ENCODE assay signal across 21 cellular contexts in the genomic region with DNA sequence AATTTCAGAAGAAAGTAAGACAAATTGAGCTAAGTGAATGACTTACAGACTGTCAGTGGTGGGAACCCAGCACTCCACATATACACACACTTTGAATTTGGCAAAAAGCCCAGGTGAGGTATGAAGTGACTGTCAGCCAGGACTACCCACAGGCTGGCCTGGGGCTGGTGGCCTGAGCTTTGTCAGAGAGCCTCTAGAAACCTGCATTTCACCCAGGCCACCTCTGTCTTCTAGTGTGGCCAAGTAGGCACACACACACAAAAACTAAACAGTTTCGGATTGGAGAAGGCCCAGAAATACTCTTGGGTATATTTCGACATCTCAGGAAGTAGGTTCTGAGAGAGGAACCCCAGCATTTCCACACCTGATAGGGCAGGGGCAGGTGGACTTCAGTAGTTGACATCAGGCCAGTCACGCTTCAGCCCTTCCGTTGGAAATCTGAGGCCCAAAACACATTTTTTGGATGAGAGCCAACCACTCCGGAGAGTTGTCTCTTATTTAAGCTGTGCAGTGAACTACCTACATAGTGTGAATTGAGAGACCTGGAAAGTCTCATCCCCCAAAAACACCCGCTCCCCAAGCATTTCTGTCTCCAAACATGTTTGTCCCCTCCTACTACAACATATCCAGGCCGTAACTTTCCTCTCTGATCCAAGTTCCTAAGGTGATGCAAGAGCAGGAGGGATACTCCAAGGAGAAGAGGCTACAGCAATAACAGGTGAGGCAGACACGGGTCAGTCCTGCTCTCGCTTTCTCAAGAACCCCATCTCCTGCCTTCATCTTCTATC.
A peak's percentile ranks its signal among the peaks of the same experiment; 100 is the strongest.
DNase-seq lines count a peak whose midpoint lies in the region; TF ChIP-seq lines count a peak whose summit lies in the region.
"Had no signal": no experiment of that assay in that cellular context is flagged by ENCODE, and none has a peak within 500 bp of the region (broad histone marks: within the 10 kb centered on the region; RNA-seq: fewer than 3 reads in every experiment).

No MANE protein-coding gene starts in this region.

- DNase-seq in DMS153 (lab: John Stamatoyannopoulos, UW) (peak; percentile 50), G401 (ENCODE audit: low spot score) (peak; percentile 2), NCI-H345 treated with DMSO at 0.1 percent for 48 hours (lab: John Stamatoyannopoulos, UW; ENCODE audit: unreplicated experiment) (peak; percentile 46), kidney tubule cell (ENCODE audit: low spot score) (peak; percentile 20), NCI-H1048 (lab: John Stamatoyannopoulos, UW) (no peak), dorsolateral prefrontal cortex (no peak)
- no peak for DNase-seq in activated CD8-positive, alpha-beta memory T cell treated with anti-CD3 and anti-CD28 coated beads, Interleukin-2, amount 50 U/mL, for 48 hours
- DNase-seq: activated CD4-positive, alpha-beta T cell treated with anti-CD3 and anti-CD28 coated beads, Interleukin-2, amount 10 ng/mL, durations not matched to agents 24 days and 14 days; Caco-2; foreskin fibroblast; GF-D8; H7; hypothalamus; islet precursor cell; naive thymus-derived CD8-positive, alpha-beta T cell; NCI-H2107; sigmoid colon; stimulated activated naive CD4-positive, alpha-beta T cell treated with Interleukin-2 at 50 U/mL for 16 hours; T-cell had no signal

- no peak overlapping the region for H3K4me3 ChIP-seq in dorsolateral prefrontal cortex
- H3K4me3 ChIP-seq: sigmoid colon, tibial nerve had no signal

- in situ Hi-C loops in G401 (cut with HindIII; ENCODE audit: low sequenced_read_pairs) = no loop called here

- no peak for TF ChIP-seq CTCF in dorsolateral prefrontal cortex (IDR thresholded peaks at IDR 0.05 in 54 of 56, conservative IDR thresholded peaks at IDR 0.05 in 2 of 56; ENCODE audit: low read depth in 1 of 56, partially characterized antibody in 56 of 56)

- peaks cover 0 to 5% (median 0%) of the 10 kb centered on the region in 45 donors for H3K27me3 ChIP-seq in dorsolateral prefrontal cortex
- H3K27me3 ChIP-seq: sigmoid colon, tibial nerve had no signal

- no peak overlapping the region for H3K27ac ChIP-seq in dorsolateral prefrontal cortex
- H3K27ac ChIP-seq: epithelial cell of prostate, sigmoid colon, tibial nerve had no signal

- intact Hi-C loops in dorsolateral prefrontal cortex (cut with DNase I) = no loop called here

Comparison
In these comparisons a context has a peak if more than half of its experiments do, and no peak if none do; other contexts are left out.
1. DNase-seq: peak in DMS153 (single experiment), G401 (single experiment), NCI-H345 treated with DMSO at 0.1 percent for 48 hours (single experiment) and kidney tubule cell (single experiment); none in activated CD8-positive, alpha-beta memory T cell treated with anti-CD3 and anti-CD28 coated beads, Interleukin-2, amount 50 U/mL, for 48 hours (single experiment), NCI-H1048 (single experiment) and dorsolateral prefrontal cortex (0 of 10).